In the genomic region with DNA sequence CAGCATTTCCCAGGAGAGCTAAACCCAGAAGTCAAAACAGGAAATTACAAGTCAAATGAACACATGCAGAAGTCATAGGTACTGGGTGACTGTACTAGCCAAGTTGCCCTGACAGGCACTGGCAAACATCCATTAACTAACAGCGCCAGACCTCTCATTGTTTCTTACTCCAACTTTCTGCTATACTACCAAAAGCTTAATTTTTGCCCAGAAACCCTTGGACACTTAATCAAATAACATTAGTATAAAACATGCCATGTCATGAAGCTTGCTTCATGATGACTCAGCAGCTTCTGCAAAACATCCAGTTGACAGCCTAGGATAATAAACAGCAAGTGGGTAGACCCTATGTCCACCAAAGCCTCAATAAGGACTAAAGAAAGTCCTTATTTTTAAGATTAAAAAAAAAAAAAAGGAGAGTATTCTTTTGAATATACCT, we compare ENCODE assay signal across 8 cellular contexts. TPM values are rescaled to one million over a fixed set of nuclear protein-coding genes. Genes with fewer than 3 reads are reported as not detected.
A peak's percentile ranks its signal among the peaks of the same experiment; 100 is the strongest.
DNase-seq lines count a peak whose midpoint lies in the region; ATAC-seq and TF ChIP-seq lines count a peak whose summit lies in the region.

No MANE protein-coding gene starts in this region.

- peak overlapping the region; percentile 86 for H3K27ac Mint-ChIP-seq in activated naive CD8-positive, alpha-beta T cell

- H3K36me3 ChIP-seq in DND-41 (ENCODE audit: insufficient read depth, low read length) (peaks cover 29% of the 10 kb centered on the region), right lobe of liver (no peaks in the 10 kb centered on the region)

- intact Hi-C loops in right lobe of liver (cut with DNase I), result no loop called here

- H3K4me2 ChIP-seq in DND-41 (ENCODE audit: insufficient read depth, low read length), result peak overlapping the region; percentile 63

- H3K4me3 Mint-ChIP-seq in activated naive CD8-positive, alpha-beta T cell, result peak overlapping the region; percentile 92

- WGBS in right lobe of liver (ENCODE audit: insufficient coverage, low coverage, low lambda C conversion rate, missing lambda C conversion rate), result 10% methylated on average over 1 of the region's 1 CpG

- H3K79me2 ChIP-seq in DND-41 (ENCODE audit: insufficient read depth, low read length), result peaks cover 83% of the 10 kb centered on the region

- DNase-seq in DND-41 (no peak), Kasumi-1 (lab: John Stamatoyannopoulos, UW) (peak; percentile 27), right lobe of liver (peak in 1 of 3 donors; percentile 61), NCI-H524 (lab: John Stamatoyannopoulos, UW) (no peak), globus pallidus (ENCODE audit: low spot score) (no peak)

- no peak for TF ChIP-seq POLR2A in right lobe of liver (IDR thresholded peaks at IDR 0.05)

- peaks cover 7% of the 10 kb centered on the region for H3K36me3 Mint-ChIP-seq in activated naive CD8-positive, alpha-beta T cell

- H3K27me3 Mint-ChIP-seq in activated naive CD8-positive, alpha-beta T cell, result no peaks in the 10 kb centered on the region

- H4K20me1 ChIP-seq in DND-41 (ENCODE audit: insufficient read depth, low read length), result peaks cover 60% of the 10 kb centered on the region

- no peaks in the 10 kb centered on the region for H3K9me3 Mint-ChIP-seq in activated naive CD8-positive, alpha-beta T cell (ENCODE audit: low read depth)

- H3K9me3 ChIP-seq in DND-41 (ENCODE audit: insufficient read depth, low read length, severe bottlenecking) (no peaks in the 10 kb centered on the region), right lobe of liver (no peaks in the 10 kb centered on the region)

- peaks cover 55% of the 10 kb centered on the region for H3K4me1 Mint-ChIP-seq in activated naive CD8-positive, alpha-beta T cell (ENCODE audit: low read depth)

- TF ChIP-seq CTCF in DND-41 (IDR thresholded peaks at IDR 0.05; ENCODE audit: borderline replicate concordance, extremely low read depth, low read length, poor library complexity, severe bottlenecking) (no peak), right lobe of liver (IDR thresholded peaks at IDR 0.05) (no peak)

- ATAC-seq in DND-41 (ENCODE audit: insufficient read depth, low read depth) (no peak), right lobe of liver (peak in 3 of 4 donors; percentile 9 to 26 (median 16)), GM19467 (IDR thresholded peaks at IDR 0.05; ENCODE audit: unreplicated experiment) (no peak), HG03521 (IDR thresholded peaks at IDR 0.05; ENCODE audit: unreplicated experiment) (no peak)

- H3K4me3 ChIP-seq in DND-41 (ENCODE audit: low read depth in 1 of 2, low read length in 2 of 2) (peak overlapping the region; percentile 0 to 43; a peak in 3 of 4 replicates), right lobe of liver (no peak overlapping the region)

- 0 out of 2 replicates have a peak overlapping the region, but pooled peaks have one; percentile 100 for H3K9ac ChIP-seq in DND-41 (ENCODE audit: low read depth, low read length)

- H3K27me3 ChIP-seq in DND-41 (ENCODE audit: insufficient read depth, low read length, poor library complexity) (no peaks in the 10 kb centered on the region), right lobe of liver (no peaks in the 10 kb centered on the region)

- H3K4me1 ChIP-seq in DND-41 (ENCODE audit: insufficient read depth, low read length) (peaks cover 53% of the 10 kb centered on the region), right lobe of liver (peaks cover 0 to 45% (median 6%) of the 10 kb centered on the region in 4 donors)

- H3K27ac ChIP-seq in DND-41 (ENCODE audit: low read length) (peak overlapping the region; percentile 34), right lobe of liver (peak overlapping the region in 1 of 3 donors; percentile 26)

- no peak overlapping the region for H2AFZ ChIP-seq in DND-41 (ENCODE audit: low read depth, low read length)

RNA-seq across cellular contexts. Expression of a gene that starts 3.5 kb away (rescaled TPM):
- total RNA-seq in right lobe of liver, result 10 to 100 TPM; 14.6 to 20.8 (median 19.0) TPM

Comparison
In these comparisons a context has a peak if more than half of its experiments do, and no peak if none do; other contexts are left out.
1. ATAC-seq: peak in right lobe of liver (3 of 4); none in DND-41 (single experiment), GM19467 (single experiment) and HG03521 (single experiment).
2. DNase-seq: peak in Kasumi-1 (2 of 2); none in DND-41 (single experiment), NCI-H524 (0 of 2) and globus pallidus (single experiment).
3. H3K4me3 ChIP-seq: peak in DND-41 (2 of 2); none in right lobe of liver (0 of 3).